ENCODE assay signal across 27 cellular contexts in genomic region chr6:60668428-60668827, GRCh38.
"Had no signal": no experiment of that assay in that cellular context is flagged by ENCODE, and none has a peak within 500 bp of the region (broad histone marks: within the 10 kb centered on the region; RNA-seq: fewer than 3 reads in every experiment).

No MANE protein-coding gene starts in this region.

- FAIRE-seq: endometrium, kidney had no signal

- ATAC-seq: effector memory CD8-positive, alpha-beta T cell; esophagus mucosa; gastrocnemius medialis; heart right ventricle; left colon; left lobe of liver; left ventricle myocardium superior; mucosa of descending colon had no signal

- H3K4me1 ChIP-seq: colonic mucosa, esophagus squamous epithelium, gastrocnemius medialis, heart right ventricle, lower lobe of right lung had no signal

- H3K27me3 ChIP-seq: colonic mucosa, esophagus squamous epithelium, gastrocnemius medialis, heart right ventricle had no signal

- H3K36me3 ChIP-seq: colonic mucosa, esophagus squamous epithelium, gastrocnemius medialis, heart right ventricle, lower lobe of right lung had no signal

- H3K27ac ChIP-seq: colonic mucosa, epithelial cell of prostate, esophagus squamous epithelium, gastrocnemius medialis, heart right ventricle, lower lobe of right lung had no signal

- H3K4me3 ChIP-seq: colonic mucosa, esophagus squamous epithelium, gastrocnemius medialis, heart right ventricle, lower lobe of right lung, mucosa of descending colon had no signal

- DNase-seq: colonic mucosa; cortex of kidney; effector CD8-positive, alpha-beta T cell; effector memory CD8-positive, alpha-beta T cell; endodermal cell; erythroblast; esophagus squamous epithelium; foreskin fibroblast; foreskin melanocyte; gastrocnemius medialis; glutamatergic neuron; head of caudate nucleus; heart right ventricle; hypothalamus; immature natural killer cell; islet precursor cell; kidney; kidney glomerular epithelial cell; left colon; left ventricle myocardium superior; lower lobe of right lung; mucosa of descending colon; naive B cell had no signal

- H3K9me3 ChIP-seq: colonic mucosa, gastrocnemius medialis had no signal
